31 cellular contexts compared by ENCODE assay signal in genomic region chr6:39328066-39328465, GRCh38. TPM values are rescaled to one million over a fixed set of nuclear protein-coding genes. Genes with fewer than 3 reads are reported as not detected.
"Had no signal": no experiment of that assay in that cellular context is flagged by ENCODE, and none has a peak within 500 bp of the region (broad histone marks: within the 10 kb centered on the region; RNA-seq: fewer than 3 reads in every experiment).

No MANE protein-coding gene starts in this region.

- H3K27ac Mint-ChIP-seq: immature natural killer cell; naive thymus-derived CD8-positive, alpha-beta T cell; nephron had no signal

- H3K9me3 Mint-ChIP-seq: immature natural killer cell, nephron, neural crest cell had no signal

- H3K36me3 Mint-ChIP-seq: naive thymus-derived CD8-positive, alpha-beta T cell; stimulated activated naive B cell treated with anti-CD40 and anti-IgM and Interleukin-4, amounts not matched to agents 10 μg/mL and 1 μg/mL and 100 μg/mL, for 72 hours had no signal

- H3K4me1 Mint-ChIP-seq: immature natural killer cell, nephron had no signal

- H3K4me3 Mint-ChIP-seq: immature natural killer cell; naive thymus-derived CD8-positive, alpha-beta T cell; nephron; neural crest cell; stimulated activated naive B cell treated with anti-CD40 and anti-IgM and Interleukin-4, amounts not matched to agents 10 μg/mL and 1 μg/mL and 100 μg/mL, for 72 hours had no signal

- DNase-seq: hypothalamus; immature natural killer cell; kidney; left colon; left lung; lower lobe of right lung; mammary epithelial cell; mesenchymal stem cell; naive thymus-derived CD8-positive, alpha-beta T cell; nucleus accumbens; right lobe of liver; stimulated activated CD4-positive, alpha-beta T cell treated with anti-CD3 and anti-CD28 coated beads, Interleukin-2, amount 100 ng/mL, for 24 hours; stimulated activated CD4-positive, alpha-beta T cell treated with anti-CD3 and anti-CD28 coated beads, Interleukin-4, amount 100 ng/mL, for 1 hour; stimulated activated naive B cell treated with anti-CD40 and anti-IgM and Interleukin-4, amounts not matched to agents 10 μg/mL and 1 μg/mL and 100 μg/mL, for 72 hours; stimulated activated naive CD8-positive, alpha-beta T cell treated with anti-CD3 and anti-CD28 coated beads, Interleukin-15, Interleukin-2, amounts not matched to agents 100 U/mL and 50 U/mL, for 24 hours; stomach; testis; thyroid gland; transverse colon; upper lobe of right lung had no signal

- ATAC-seq: left colon; lower lobe of right lung; naive thymus-derived CD8-positive, alpha-beta T cell; right lobe of liver; stimulated activated naive B cell treated with anti-CD40 and anti-IgM and Interleukin-4, amounts not matched to agents 10 μg/mL and 1 μg/mL and 100 μg/mL, for 72 hours; stimulated activated naive CD8-positive, alpha-beta T cell treated with anti-CD3 and anti-CD28 coated beads, Interleukin-15, Interleukin-2, amounts not matched to agents 100 U/mL and 50 U/mL, for 24 hours had no signal

RNA-seq across cellular contexts. Expression of gene KCNK16, which starts 5.6 kb away (rescaled TPM):
- total RNA-seq: kidney; left colon; left lung; liver; lower lobe of right lung; mammary epithelial cell; mucosa of gallbladder; naive thymus-derived CD8-positive, alpha-beta T cell; neural crest cell; osteocyte; posterior vena cava; pulmonary artery endothelial cell; renal cortical epithelial cell; right atrium auricular region; right lobe of liver; skeletal muscle tissue; smooth muscle cell; testis; transverse colon; upper lobe of right lung had no signal

RNA-seq across cellular contexts. Expression of gene KCNK17, which starts 13.8 kb away (rescaled TPM):
- total RNA-seq: naive thymus-derived CD8-positive, alpha-beta T cell; osteocyte; pulmonary artery endothelial cell; renal cortical epithelial cell; smooth muscle cell had no signal
